In genomic region chr12:14387472-14387871, GRCh38 we compare ENCODE assay signal across 13 cellular contexts. TPM values are rescaled to one million over a fixed set of nuclear protein-coding genes. Genes with fewer than 3 reads are reported as not detected.
DNase-seq lines count a peak whose midpoint lies in the region; ATAC-seq and TF ChIP-seq lines count a peak whose summit lies in the region.
"Had no signal": no experiment of that assay in that cellular context is flagged by ENCODE, and none has a peak within 500 bp of the region (broad histone marks: within the 10 kb centered on the region; RNA-seq: fewer than 3 reads in every experiment).

No MANE protein-coding gene starts in this region.

- H3K4me3 Mint-ChIP-seq in CD4-positive, CD25-positive, alpha-beta regulatory T cell = peak overlapping the region; percentile 80 to 96 (median 87)
- H3K4me3 Mint-ChIP-seq in GM23338 = no peak overlapping the region
- H3K4me3 Mint-ChIP-seq in activated naive CD8-positive, alpha-beta T cell treated with anti-CD3 and anti-CD28 coated beads for 36 hours = peak overlapping the region; percentile 84
- peak overlapping the region; percentile 66 to 88 (median 80) for H3K4me3 Mint-ChIP-seq in naive thymus-derived CD8-positive, alpha-beta T cell
- H3K4me3 Mint-ChIP-seq: mesothelial cell of epicardium had no signal

- peaks cover 53 to 86% (median 71%) of the 10 kb centered on the region in 4 donors for H3K4me1 Mint-ChIP-seq in CD4-positive, CD25-positive, alpha-beta regulatory T cell
- peaks cover 68% of the 10 kb centered on the region for H3K4me1 Mint-ChIP-seq in GM23338
- H3K4me1 Mint-ChIP-seq in activated naive CD8-positive, alpha-beta T cell treated with anti-CD3 and anti-CD28 coated beads for 36 hours = peaks cover 66% of the 10 kb centered on the region
- H3K4me1 Mint-ChIP-seq in naive thymus-derived CD8-positive, alpha-beta T cell = peaks cover 26 to 84% (median 70%) of the 10 kb centered on the region in 4 donors

- H4K20me1 ChIP-seq in GM23338 (replicated peaks; ENCODE audit: insufficient read depth) = no peaks in the 10 kb centered on the region; the same call in none of the 2 replicates

- H3K9me3 Mint-ChIP-seq in CD4-positive, CD25-positive, alpha-beta regulatory T cell = peaks cover 0 to 5% (median 0%) of the 10 kb centered on the region in 7 donors
- H3K9me3 Mint-ChIP-seq in GM23338 = no peaks in the 10 kb centered on the region
- no peaks in the 10 kb centered on the region for H3K9me3 Mint-ChIP-seq in activated naive CD8-positive, alpha-beta T cell treated with anti-CD3 and anti-CD28 coated beads for 36 hours
- H3K9me3 Mint-ChIP-seq in naive thymus-derived CD8-positive, alpha-beta T cell = peaks cover 0 to 4% (median 0%) of the 10 kb centered on the region in 9 donors

- peaks cover 4% of the 10 kb centered on the region for H3K27me3 Mint-ChIP-seq in CD4-positive, CD25-positive, alpha-beta regulatory T cell
- peaks cover 12% of the 10 kb centered on the region for H3K27me3 Mint-ChIP-seq in GM23338 (ENCODE audit: insufficient read depth, low read depth, poor library complexity)
- no peaks in the 10 kb centered on the region for H3K27me3 Mint-ChIP-seq in activated naive CD8-positive, alpha-beta T cell treated with anti-CD3 and anti-CD28 coated beads for 36 hours
- no peaks in the 10 kb centered on the region for H3K27me3 Mint-ChIP-seq in naive thymus-derived CD8-positive, alpha-beta T cell
- H3K27me3 Mint-ChIP-seq: stimulated activated naive B cell treated with anti-CD40 and anti-IgM and Interleukin-4, amounts not matched to agents 10 μg/mL and 1 μg/mL and 100 μg/mL, for 72 hours had no signal

- H3K36me3 Mint-ChIP-seq in CD4-positive, CD25-positive, alpha-beta regulatory T cell = peaks cover 29% of the 10 kb centered on the region
- H3K36me3 Mint-ChIP-seq in GM23338 (ENCODE audit: low read depth) = peaks cover 13% of the 10 kb centered on the region; the same call in 2 of the 3 replicates
- peaks cover 60% of the 10 kb centered on the region for H3K36me3 Mint-ChIP-seq in activated naive CD8-positive, alpha-beta T cell treated with anti-CD3 and anti-CD28 coated beads for 36 hours
- peaks cover 0 to 14% (median 10%) of the 10 kb centered on the region in 3 donors for H3K36me3 Mint-ChIP-seq in naive thymus-derived CD8-positive, alpha-beta T cell

- H3K27ac Mint-ChIP-seq in CD4-positive, CD25-positive, alpha-beta regulatory T cell = peak overlapping the region; percentile 89 to 97 (median 93)
- peak overlapping the region; percentile 68; the same call in 1 of the 2 replicates for H3K27ac Mint-ChIP-seq in GM23338
- H3K27ac Mint-ChIP-seq in activated naive CD8-positive, alpha-beta T cell treated with anti-CD3 and anti-CD28 coated beads for 36 hours = peak overlapping the region; percentile 87
- H3K27ac Mint-ChIP-seq in naive thymus-derived CD8-positive, alpha-beta T cell = peak overlapping the region; percentile 65 to 99 (median 89)
- H3K27ac Mint-ChIP-seq: mesothelial cell of epicardium had no signal

- peaks cover 77% of the 10 kb centered on the region for H3K4me1 ChIP-seq in CD4-positive, CD25-positive, alpha-beta regulatory T cell (ENCODE audit: control insufficient read depth, insufficient read depth, low read length, poor library complexity, severe bottlenecking)
- peaks cover 72% of the 10 kb centered on the region for H3K4me1 ChIP-seq in GM23338 (ENCODE audit: insufficient read depth)

- no peak for DNase-seq in CD4-positive, CD25-positive, alpha-beta regulatory T cell
- no peak for DNase-seq in GM23338 (ENCODE audit: low spot score)
- DNase-seq in activated naive CD8-positive, alpha-beta T cell treated with anti-CD3 and anti-CD28 coated beads for 36 hours = no peak
- no peak for DNase-seq in naive thymus-derived CD8-positive, alpha-beta T cell
- no peak for DNase-seq in GM10248 (ENCODE audit: extremely low spot score)
- no peak for DNase-seq in ecto neural progenitor cell (ENCODE audit: low spot score)
- DNase-seq in DMS114 treated with DMSO at 0.1 percent for 48 hours (lab: John Stamatoyannopoulos, UW; ENCODE audit: unreplicated experiment) = no peak
- DNase-seq: NCI-H226; stimulated activated CD4-positive, alpha-beta T cell treated with anti-CD3 and anti-CD28 coated beads, Interleukin-2, amount 100 ng/mL, for 48 hours; stimulated activated naive B cell treated with anti-CD40 and anti-IgM and Interleukin-4, amounts not matched to agents 10 μg/mL and 1 μg/mL and 100 μg/mL, for 72 hours had no signal

- no peaks in the 10 kb centered on the region for H3K9me3 ChIP-seq in CD4-positive, CD25-positive, alpha-beta regulatory T cell (ENCODE audit: control insufficient read depth in 2 of 2, low read length in 2 of 2)
- H3K9me3 ChIP-seq: ascending aorta had no signal

- H3F3A ChIP-seq in GM23338 (replicated peaks; ENCODE audit: low read depth) = no peaks in the 10 kb centered on the region

- no peak overlapping the region for H3K4me2 ChIP-seq in GM23338

- H3K27ac ChIP-seq in CD4-positive, CD25-positive, alpha-beta regulatory T cell (ENCODE audit: insufficient read depth, low read length, poor library complexity, severe bottlenecking) = peak overlapping the region; percentile 81
- no peak overlapping the region for H3K27ac ChIP-seq in GM23338 (ENCODE audit: low read depth)
- H3K27ac ChIP-seq: ascending aorta had no signal

- no peak for ATAC-seq in CD4-positive, CD25-positive, alpha-beta regulatory T cell (ENCODE audit: low read depth in 2 of 2)
- ATAC-seq in GM23338 (no peak), GM19463 (IDR thresholded peaks at IDR 0.05; ENCODE audit: unreplicated experiment) (no peak)
- no peak for ATAC-seq in naive thymus-derived CD8-positive, alpha-beta T cell
- ATAC-seq: stimulated activated naive B cell treated with anti-CD40 and anti-IgM and Interleukin-4, amounts not matched to agents 10 μg/mL and 1 μg/mL and 100 μg/mL, for 72 hours had no signal

- H3K27me3 ChIP-seq in CD4-positive, CD25-positive, alpha-beta regulatory T cell (ENCODE audit: control insufficient read depth, insufficient read depth, low read length) = no peaks in the 10 kb centered on the region
- no peaks in the 10 kb centered on the region for H3K27me3 ChIP-seq in GM23338 (ENCODE audit: insufficient read depth)
- H3K27me3 ChIP-seq: ascending aorta had no signal

- H3K79me2 ChIP-seq in GM23338 (replicated peaks; ENCODE audit: insufficient read depth) = peaks cover 100% of the 10 kb centered on the region

- CTCF ChIA-PET in GM10248 (lab: Yijun Ruan, JAX) = interaction anchor here (1.0 kb wide), 1 partner anchor 16 kb away, joined by 4 read pairs; no protein-coding TSS in a partner anchor

- no peak overlapping the region for H2AFZ ChIP-seq in GM23338

- POLR2A ChIA-PET in naive thymus-derived CD8-positive, alpha-beta T cell (lab: Charles Lee) = interaction anchor here (0.6 to 6.2 kb wide), 8 partner anchors 10 to 564 kb away, joined by 3 to 77 read pairs (median 4); partner anchors contain the start of gene ATF7IP
- POLR2A ChIA-PET in GM10248 (lab: Yijun Ruan, JAX) = no interaction called here

- peak overlapping the region; percentile 93 for H3K4me3 ChIP-seq in CD4-positive, CD25-positive, alpha-beta regulatory T cell (ENCODE audit: low read depth, low read length)
- H3K4me3 ChIP-seq in GM23338 = no peak overlapping the region

- no peaks in the 10 kb centered on the region for H3K9me2 ChIP-seq in GM23338 (ENCODE audit: insufficient read depth)

- peaks cover 2% of the 10 kb centered on the region for H3K36me3 ChIP-seq in CD4-positive, CD25-positive, alpha-beta regulatory T cell (ENCODE audit: control insufficient read depth, insufficient read depth, low read length)
- no peaks in the 10 kb centered on the region for H3K36me3 ChIP-seq in GM23338 (ENCODE audit: insufficient read depth)
- H3K36me3 ChIP-seq: ascending aorta had no signal

- no peak for TF ChIP-seq CTCF in GM23338 (conservative IDR thresholded peaks at IDR 0.05; ENCODE audit: low read depth in 2 of 2)
- no peak for TF ChIP-seq CTCF in GM10248 (IDR thresholded peaks at IDR 0.05; ENCODE audit: control extremely low read depth, extremely low read depth, low read depth, missing control alignments)

TF ChIP-seq in GM23338, 12 proteins besides CTCF, POLR2A, EP300 and RAD21:
- no peak for TF ChIP-seq NANOG (IDR thresholded peaks at IDR 0.05; ENCODE audit: borderline replicate concordance)
- TF ChIP-seq EZH2phosphoT487 (IDR thresholded peaks at IDR 0.05; ENCODE audit: unreplicated experiment) = no peak
- no peak for TF ChIP-seq JUNB (IDR thresholded peaks at IDR 0.05; ENCODE audit: unreplicated experiment)

RNA-seq across cellular contexts. Expression of gene ATF7IP, which starts 22.0 kb away (rescaled TPM):
- total RNA-seq in CD4-positive, CD25-positive, alpha-beta regulatory T cell = 175 TPM
- 100 to 1,000 TPM in 2 of 4 donors, 10 to 100 TPM in 2; 83.9 to 116 (median 95.0) TPM for polyA plus RNA-seq in CD4-positive, CD25-positive, alpha-beta regulatory T cell
- total RNA-seq in GM23338 (2014; rRNA removed; shearing (Covaris generic)) = 107 and 118 TPM in 2 replicates
- polyA plus RNA-seq in GM23338 (2016; fragmentation: Nextera tagmentation; extraction: Ambion mirVana) = 54.7 and 76.4 TPM in 2 replicates
- 10 to 100 TPM; 67.9 to 72.7 TPM for total RNA-seq in activated naive CD8-positive, alpha-beta T cell treated with anti-CD3 and anti-CD28 coated beads for 36 hours
- 100 to 1,000 TPM; 164 to 174 TPM for total RNA-seq in naive thymus-derived CD8-positive, alpha-beta T cell
- 10 to 100 TPM; 70.6 to 84.9 (median 83.1) TPM for polyA plus RNA-seq in naive thymus-derived CD8-positive, alpha-beta T cell
